Comparison of ENCODE assay signal across 8 cellular contexts in the genomic region with DNA sequence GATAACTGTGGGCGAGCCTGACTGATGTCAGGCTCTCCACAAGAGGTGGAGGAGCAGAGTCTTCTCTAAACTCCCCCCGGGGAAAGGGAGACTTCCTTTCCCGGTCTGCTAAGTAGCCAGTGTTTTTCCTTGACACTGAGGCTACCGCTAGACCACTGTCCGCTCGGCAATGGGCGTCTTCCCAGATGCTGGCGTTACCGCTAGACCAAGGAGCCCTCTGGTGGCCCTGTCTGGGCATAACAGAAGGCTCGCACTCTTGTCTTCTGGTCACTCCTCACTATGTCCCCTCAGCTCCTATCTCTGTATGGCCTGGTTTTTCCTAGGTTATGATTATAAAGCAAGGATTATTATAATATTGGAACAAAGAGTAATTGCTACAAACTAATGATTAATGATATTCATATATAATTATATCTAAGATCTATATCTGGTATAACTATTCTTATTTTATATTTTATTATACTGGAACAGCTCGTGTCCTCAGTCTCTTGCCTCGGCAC.
DNase-seq lines count a peak whose midpoint lies in the region; ATAC-seq, FAIRE-seq and TF ChIP-seq lines count a peak whose summit lies in the region.
"Not testable (repeated sequence)": the region's sequence is repeated elsewhere in the genome, so short reads cannot be mapped to it uniquely, and the experiment has no call there.

No MANE protein-coding gene starts in this region.

- DNase-seq in DMS53 (lab: John Stamatoyannopoulos, UW) (peak; percentile 51), NCI-H526 (lab: John Stamatoyannopoulos, UW) (peak; percentile 10 to 18), K562 (ENCODE audit: extremely low read depth in 1 of 4, low spot score in 3 of 4) (peak in 1 of 4 experiments; percentile 5), mesenchymal stem cell (peak; percentile 23)
- not testable (repeated sequence) for DNase-seq in SK-N-SH; fibroblast of the aortic adventitia (ENCODE audit: low read depth); transverse colon

- not testable (repeated sequence) for H2AFZ ChIP-seq in SK-N-SH (ENCODE audit: low read depth); K562 (ENCODE audit: low read depth, low read length); mesenchymal stem cell (ENCODE audit: low read depth, low read length)

- H3K4me1 ChIP-seq in HEK293 (ENCODE audit: control insufficient read depth, insufficient read depth, low read length); SK-N-SH (ENCODE audit: control insufficient read depth in 1 of 2, insufficient read depth in 2 of 2, low read depth in 1 of 2, low read length in 1 of 2); K562 (replicated peaks in 1 of 2; ENCODE audit: control insufficient read depth in 2 of 2, insufficient read depth in 2 of 2, low read length in 2 of 2); mesenchymal stem cell (ENCODE audit: control insufficient read depth, insufficient read depth, low read depth, low read length); transverse colon: not testable (repeated sequence)

- not testable (repeated sequence) for H3K27me3 ChIP-seq in SK-N-SH (ENCODE audit: insufficient read depth); K562 (ENCODE audit: control insufficient read depth in 2 of 2, insufficient read depth in 2 of 2, low read length in 2 of 2); mesenchymal stem cell (ENCODE audit: control insufficient read depth in 1 of 2, insufficient read depth in 1 of 2, low read length in 2 of 2); transverse colon

- H2BK5ac ChIP-seq in mesenchymal stem cell (ENCODE audit: low read depth, low read length, poor library complexity, severe bottlenecking) = not testable (repeated sequence)

- H3K23ac ChIP-seq in mesenchymal stem cell (ENCODE audit: low read length in 2 of 2) = not testable (repeated sequence)

- not testable (repeated sequence) for H3K9me3 ChIP-seq in HEK293 (ENCODE audit: control insufficient read depth, insufficient read depth, low read depth, low read length); SK-N-SH; K562 (replicated peaks; ENCODE audit: control insufficient read depth, insufficient read depth, low read depth, low read length); mesenchymal stem cell (ENCODE audit: control insufficient read depth, low read length); transverse colon

- not testable (repeated sequence) for H2BK15ac ChIP-seq in mesenchymal stem cell (ENCODE audit: low read depth, poor library complexity, severe bottlenecking)

- H3K9ac ChIP-seq in SK-N-SH; K562 (ENCODE audit: insufficient read depth in 1 of 2, low read depth in 2 of 2, low read length in 2 of 2); mesenchymal stem cell (ENCODE audit: low read length): not testable (repeated sequence)

- not testable (repeated sequence) for H3K9me2 ChIP-seq in SK-N-SH

- TF ChIP-seq RAD21 in SK-N-SH (IDR thresholded peaks at IDR 0.05; ENCODE audit: low read length) (peak; percentile 24; the same call in 1 of the 2 replicates), K562 (CRISPR knock-in tag; conservative IDR thresholded peaks at IDR 0.05 in 1 of 2, IDR thresholded peaks at IDR 0.05 in 1 of 2) (peak in 1 of 2 experiments; percentile 53; a peak in 2 of 4 replicates)

- intact Hi-C loops in K562 (cut with micrococcal nuclease); transverse colon (cut with DNase I; ENCODE audit: low total_unique reads): not testable (repeated sequence)

- TF ChIP-seq CTCF in HEK293 (tag by site-specific recombination; IDR thresholded peaks at IDR 0.05) = not testable (repeated sequence)
- peak; percentile 50 for TF ChIP-seq CTCF in SK-N-SH (IDR thresholded peaks at IDR 0.05)
- TF ChIP-seq CTCF in K562 (IDR thresholded peaks at IDR 0.05 in 2 of 3, conservative IDR thresholded peaks at IDR 0.05 in 1 of 3; ENCODE audit: insufficient read depth in 2 of 3, low read depth in 1 of 3, low read length in 3 of 3) = peak in 2 of 3 experiments; percentile 10 to 27; a peak in 1 of 6 replicates
- peak; percentile 9 for TF ChIP-seq CTCF in fibroblast of the aortic adventitia (IDR thresholded peaks at IDR 0.05; ENCODE audit: insufficient read depth, low read length)
- peak in 4 of 5 experiments; percentile 27 to 33 (median 28) for TF ChIP-seq CTCF in transverse colon (IDR thresholded peaks at IDR 0.05)

- not testable (repeated sequence) for H3K4me2 ChIP-seq in SK-N-SH; K562 (ENCODE audit: insufficient read depth, low read length); mesenchymal stem cell (ENCODE audit: low read length, poor library complexity, severe bottlenecking)

- not testable (repeated sequence) for H3K36me3 ChIP-seq in HEK293 (ENCODE audit: control insufficient read depth in 2 of 2, insufficient read depth in 1 of 2, low read length in 2 of 2); SK-N-SH (replicated peaks in 1 of 2; ENCODE audit: control insufficient read depth in 1 of 2, insufficient read depth in 2 of 2, low read length in 1 of 2); K562 (ENCODE audit: control insufficient read depth, insufficient read depth, low read length); mesenchymal stem cell (ENCODE audit: control insufficient read depth in 1 of 2, insufficient read depth in 2 of 2, low read depth in 1 of 2, low read length in 2 of 2); transverse colon

- not testable (repeated sequence) for H4K8ac ChIP-seq in mesenchymal stem cell (ENCODE audit: low read length)

- H3F3A ChIP-seq in SK-N-SH (replicated peaks; ENCODE audit: insufficient read depth) = not testable (repeated sequence)

- H3K27ac ChIP-seq in HEK293 (ENCODE audit: extremely low read depth, low read depth, low read length); SK-N-SH (ENCODE audit: low read depth in 2 of 2, low read length in 1 of 2); K562 (ENCODE audit: extremely low read depth, low read depth, low read length); mesenchymal stem cell (ENCODE audit: low read length, poor library complexity, severe bottlenecking); transverse colon: not testable (repeated sequence)

- not testable (repeated sequence) for BruUV-seq in K562 (replicated peaks; lab: Mats Ljungman, UMichigan)

- H2BK120ac ChIP-seq in mesenchymal stem cell (ENCODE audit: low read depth, low read length) = not testable (repeated sequence)

- CTCF ChIA-PET in HEK293 (lab: Yijun Ruan, JAX); SK-N-SH (lab: Yijun Ruan, JAX); K562 (lab: Yijun Ruan, JAX; ENCODE audit: low intra/inter-chr PET ratio): not testable (repeated sequence)

- POLR2A ChIA-PET in HEK293 (lab: Yijun Ruan, JAX); SK-N-SH (lab: Yijun Ruan, JAX): not testable (repeated sequence)
- POLR2A ChIA-PET in K562 (lab: Yijun Ruan, JAX) = interaction anchor here (0.6 kb wide), 1 partner anchor 10 kb away, joined by 3 read pairs; no protein-coding TSS in a partner anchor

- not testable (repeated sequence) for H4K91ac ChIP-seq in mesenchymal stem cell (ENCODE audit: low read length)

- ATAC-seq in K562 = not testable (repeated sequence)

- not testable (repeated sequence) for H3K79me2 ChIP-seq in SK-N-SH (ENCODE audit: insufficient read depth); K562 (ENCODE audit: control insufficient read depth, insufficient read depth, low read length)

- not testable (repeated sequence) for H3K4ac ChIP-seq in mesenchymal stem cell (ENCODE audit: low read depth in 1 of 2, low read length in 2 of 2)

- H3K4me3 ChIP-seq in HEK293 (ENCODE audit: low read depth, low read length); SK-N-SH (ENCODE audit: low read depth in 2 of 2, low read length in 1 of 2); K562; fibroblast of the aortic adventitia (ENCODE audit: low read depth, low read length); mesenchymal stem cell (ENCODE audit: insufficient read depth in 1 of 2, low read depth in 1 of 2, low read length in 2 of 2); transverse colon: not testable (repeated sequence)

- not testable (repeated sequence) for H4K20me1 ChIP-seq in SK-N-SH (ENCODE audit: insufficient read depth); K562 (replicated peaks; ENCODE audit: control insufficient read depth, insufficient read depth, low read length)

- TF ChIP-seq POLR2A in K562 (conservative IDR thresholded peaks at IDR 0.05); transverse colon (IDR thresholded peaks at IDR 0.05): not testable (repeated sequence)

- TF ChIP-seq EP300 in SK-N-SH (IDR thresholded peaks at IDR 0.05; ENCODE audit: borderline replicate concordance in 1 of 2, low read depth in 1 of 2, low read length in 1 of 2); K562 (IDR thresholded peaks at IDR 0.05; ENCODE audit: low read length); transverse colon (IDR thresholded peaks at IDR 0.05; ENCODE audit: low read depth): not testable (repeated sequence)

- H3K18ac ChIP-seq in mesenchymal stem cell (ENCODE audit: low read depth in 1 of 2, low read length in 2 of 2) = not testable (repeated sequence)

- H2AK5ac ChIP-seq in mesenchymal stem cell (ENCODE audit: low read length, severe bottlenecking) = not testable (repeated sequence)

- not testable (repeated sequence) for FAIRE-seq in K562 (lab: Jason Lieb, UNC)

- WGBS in SK-N-SH (ENCODE audit: low lambda C conversion rate) = 72% methylated on average over 7 of the region's 12 CpGs
- WGBS in K562 (ENCODE audit: insufficient coverage, low coverage, missing lambda C conversion rate) = 20% methylated on average over 1 of the region's 12 CpGs
- 45% methylated on average over 9 of the region's 12 CpGs for WGBS in mesenchymal stem cell
- 59 to 63% methylated on average over 2 to 12 of the region's 12 CpGs for WGBS in transverse colon (ENCODE audit: low coverage in 1 of 2), 2 donors

- H3K14ac ChIP-seq in mesenchymal stem cell (ENCODE audit: low read length in 2 of 2) = not testable (repeated sequence)

- in situ Hi-C loops in K562 (cut with MboI); transverse colon (cut with MboI; ENCODE audit: low pct_ligation_motif_present in 1 of 4, low pct_unique_long_range_greater_than_20kb in 1 of 4, low sequenced_read_pairs in 3 of 4): not testable (repeated sequence)

- H2BK12ac ChIP-seq in mesenchymal stem cell (ENCODE audit: low read length in 2 of 2) = not testable (repeated sequence)

- not testable (repeated sequence) for H3K9me1 ChIP-seq in K562 (ENCODE audit: control insufficient read depth, insufficient read depth, low read length)

- H3K79me1 ChIP-seq in mesenchymal stem cell (replicated peaks; ENCODE audit: low read length, poor library complexity, severe bottlenecking) = not testable (repeated sequence)
